ENCODE assay signal across 8 cellular contexts in genomic region chr18:13562494-13563029, GRCh38.
DNase-seq lines count a peak whose midpoint lies in the region; ATAC-seq, FAIRE-seq and TF ChIP-seq lines count a peak whose summit lies in the region.

No MANE protein-coding gene starts in this region.

- no peak for FAIRE-seq in urothelium cell line (lab: Jason Lieb, UNC)

- 89 to 90% methylated on average over 2 to 7 of the region's 11 CpGs for WGBS in endodermal cell (ENCODE audit: insufficient coverage in 1 of 2, insufficient read length in 1 of 2), 2 experiments

- H3K36me3 ChIP-seq in endodermal cell (ENCODE audit: control insufficient read depth, insufficient read depth, low read length): no peaks in the 10 kb centered on the region

- H3K9me3 Mint-ChIP-seq in endodermal cell: no peaks in the 10 kb centered on the region

- H3K27ac Mint-ChIP-seq in endodermal cell: no peak overlapping the region

- TF ChIP-seq CTCF in endodermal cell (conservative IDR thresholded peaks at IDR 0.05): no peak

- H3K9me3 ChIP-seq in endodermal cell (ENCODE audit: control insufficient read depth, low read length): no peaks in the 10 kb centered on the region

- H3K36me3 Mint-ChIP-seq in endodermal cell (ENCODE audit: low read depth): no peaks in the 10 kb centered on the region

- H3K9ac ChIP-seq in endodermal cell (ENCODE audit: extremely low read depth, low read length, poor library complexity, severe bottlenecking): no peak overlapping the region

- peak; percentile 25 for DNase-seq in activated T-cell treated with anti-CD3 and anti-CD28 coated beads for 1 hour (ENCODE audit: low read depth)
- peak; percentile 70 to 89 for DNase-seq in stimulated activated CD4-positive, alpha-beta T cell treated with anti-CD3 and anti-CD28 coated beads, Interleukin-12 subunit alpha, Interleukin-12 subunit beta, amount 100 ng/mL, for 24 hours (ENCODE audit: low read depth in 2 of 2)
- DNase-seq in NCI-H2081 treated with DMSO at 0.1 percent for 48 hours (lab: John Stamatoyannopoulos, UW): no peak
- no peak for DNase-seq in urothelium cell line (ENCODE audit: low spot score)
- no peak for DNase-seq in AG08395 (ENCODE audit: low spot score)
- DNase-seq in endodermal cell: no peak

- peak; percentile 54 for ATAC-seq in GM19452 (IDR thresholded peaks at IDR 0.05; ENCODE audit: unreplicated experiment)
- peak; percentile 60 for ATAC-seq in HG03439 (IDR thresholded peaks at IDR 0.05; ENCODE audit: unreplicated experiment)

- H3K4me3 Mint-ChIP-seq in endodermal cell: no peak overlapping the region

- no peaks in the 10 kb centered on the region for H3K4me1 ChIP-seq in endodermal cell (ENCODE audit: control insufficient read depth, insufficient read depth, low read length)

- H3K27me3 ChIP-seq in endodermal cell (ENCODE audit: control insufficient read depth, insufficient read depth, low read length, poor library complexity, severe bottlenecking): no peaks in the 10 kb centered on the region

- H3K27me3 Mint-ChIP-seq in endodermal cell (ENCODE audit: insufficient read depth): no peaks in the 10 kb centered on the region

- H3K27ac ChIP-seq in endodermal cell (ENCODE audit: low read depth, low read length): no peak overlapping the region

- H3K4me1 Mint-ChIP-seq in endodermal cell: peaks cover 7% of the 10 kb centered on the region

- no peak overlapping the region for H3K4me3 ChIP-seq in endodermal cell (ENCODE audit: low read length)

Comparison
In these comparisons a context has a peak if more than half of its experiments do, and no peak if none do; other contexts are left out.
1. DNase-seq: peak in activated T-cell treated with anti-CD3 and anti-CD28 coated beads for 1 hour (single experiment) and stimulated activated CD4-positive, alpha-beta T cell treated with anti-CD3 and anti-CD28 coated beads, Interleukin-12 subunit alpha, Interleukin-12 subunit beta, amount 100 ng/mL, for 24 hours (2 of 2); none in NCI-H2081 treated with DMSO at 0.1 percent for 48 hours (single experiment), urothelium cell line (single experiment), AG08395 (single experiment) and endodermal cell (single experiment).